ENCODE assay signal across 32 cellular contexts in genomic region chr15:48527517-48527916, GRCh38.
"Had no signal": no experiment of that assay in that cellular context is flagged by ENCODE, and none has a peak within 500 bp of the region (broad histone marks: within the 10 kb centered on the region; RNA-seq: fewer than 3 reads in every experiment).

No MANE protein-coding gene starts in this region.

- H3K27me3 ChIP-seq: ascending aorta, cardiac muscle cell had no signal

- H3K4me3 ChIP-seq: ascending aorta, cardiac muscle cell had no signal

- H3K27ac ChIP-seq: ascending aorta, cardiac muscle cell, WERI-Rb-1 had no signal

- H3K4me1 ChIP-seq: ascending aorta had no signal

- DNase-seq: activated CD4-positive, alpha-beta memory T cell treated with anti-CD3 and anti-CD28 coated beads, Interleukin-2, amount 10 ng/mL, durations not matched to agents 7 days and 5 days; activated CD4-positive, alpha-beta T cell treated with anti-CD3 and anti-CD28 coated beads for 1 hour; activated CD4-positive, alpha-beta T cell treated with anti-CD3 and anti-CD28 coated beads for 36 hours; activated CD4-positive, alpha-beta T cell treated with anti-CD3 and anti-CD28 coated beads for 48 hours; activated CD4-positive, alpha-beta T cell treated with anti-CD3 and anti-CD28 coated beads, Interleukin-2, amount 10 ng/mL, durations not matched to agents 7 days and 5 days; activated CD4-positive, alpha-beta T cell treated with anti-CD3 and anti-CD28 coated beads, Interleukin-2, amount 50 U/mL, for 48 hours; activated CD4-positive, CD25-positive, alpha-beta regulatory T cell; activated CD8-positive, alpha-beta memory T cell treated with anti-CD3 and anti-CD28 coated beads for 24 hours; activated CD8-positive, alpha-beta memory T cell treated with anti-CD3 and anti-CD28 coated beads, Interleukin-2, amount 10 ng/mL, durations not matched to agents 7 days and 5 days; activated CD8-positive, alpha-beta memory T cell treated with anti-CD3 and anti-CD28 coated beads, Interleukin-2, amount 50 U/mL, for 48 hours; activated CD8-positive, alpha-beta T cell treated with anti-CD3 and anti-CD28 coated beads, Interleukin-2, amount 10 ng/mL, durations not matched to agents 7 days and 5 days; activated effector memory CD4-positive, alpha-beta T cell treated with Interleukin-2 at 50 U/mL for 16 hours; activated gamma-delta T cell; activated naive CD4-positive, alpha-beta T cell treated with anti-CD3 and anti-CD28 coated beads, Interleukin-2, amount 10 ng/mL, durations not matched to agents 7 days and 5 days; activated naive CD4-positive, alpha-beta T cell treated with Interleukin-2 at 50 U/mL for 16 hours; activated naive CD8-positive, alpha-beta T cell treated with anti-CD3 and anti-CD28 coated beads, Interleukin-2, amount 10 ng/mL, durations not matched to agents 7 days and 5 days; activated naive CD8-positive, alpha-beta T cell treated with anti-CD3 and anti-CD28 coated beads, Interleukin-2, amount 50 U/mL, for 24 hours; activated T-cell treated with anti-CD3 and anti-CD28 coated beads, Interleukin-2, amount 50 U/mL, for 24 hours; activated T-cell treated with anti-CD3 and anti-CD28 coated beads, Interleukin-2, amount 50 U/mL, for 48 hours; amygdala; anterior cingulate cortex; caudate nucleus; cerebellar nuclear complex; T-cell; T-helper 17 cell; WERI-Rb-1 had no signal

- FAIRE-seq: bronchial epithelial cell, TTC549 had no signal

- ATAC-seq: activated CD4-positive, alpha-beta T cell treated with anti-CD3 and anti-CD28 coated beads for 36 hours; activated CD4-positive, CD25-positive, alpha-beta regulatory T cell treated with anti-CD3 and anti-CD28 coated beads, Interleukin-2, amount 50 U/mL, for 24 hours; activated CD8-positive, alpha-beta memory T cell treated with anti-CD3 and anti-CD28 coated beads, Interleukin-2, amount 10 ng/mL, durations not matched to agents 7 days and 5 days; activated CD8-positive, alpha-beta T cell treated with anti-CD3 and anti-CD28 coated beads, Interleukin-2, amount 10 ng/mL, durations not matched to agents 7 days and 5 days; activated naive CD8-positive, alpha-beta T cell treated with anti-CD3 and anti-CD28 coated beads, Interleukin-2, amount 50 U/mL, for 24 hours; T-cell; T-helper 17 cell; WTC11 had no signal

- H3K9me3 ChIP-seq: ascending aorta had no signal

- H3K36me3 ChIP-seq: cardiac muscle cell, WERI-Rb-1 had no signal
